8 cellular contexts compared by ENCODE assay signal in the genomic region with DNA sequence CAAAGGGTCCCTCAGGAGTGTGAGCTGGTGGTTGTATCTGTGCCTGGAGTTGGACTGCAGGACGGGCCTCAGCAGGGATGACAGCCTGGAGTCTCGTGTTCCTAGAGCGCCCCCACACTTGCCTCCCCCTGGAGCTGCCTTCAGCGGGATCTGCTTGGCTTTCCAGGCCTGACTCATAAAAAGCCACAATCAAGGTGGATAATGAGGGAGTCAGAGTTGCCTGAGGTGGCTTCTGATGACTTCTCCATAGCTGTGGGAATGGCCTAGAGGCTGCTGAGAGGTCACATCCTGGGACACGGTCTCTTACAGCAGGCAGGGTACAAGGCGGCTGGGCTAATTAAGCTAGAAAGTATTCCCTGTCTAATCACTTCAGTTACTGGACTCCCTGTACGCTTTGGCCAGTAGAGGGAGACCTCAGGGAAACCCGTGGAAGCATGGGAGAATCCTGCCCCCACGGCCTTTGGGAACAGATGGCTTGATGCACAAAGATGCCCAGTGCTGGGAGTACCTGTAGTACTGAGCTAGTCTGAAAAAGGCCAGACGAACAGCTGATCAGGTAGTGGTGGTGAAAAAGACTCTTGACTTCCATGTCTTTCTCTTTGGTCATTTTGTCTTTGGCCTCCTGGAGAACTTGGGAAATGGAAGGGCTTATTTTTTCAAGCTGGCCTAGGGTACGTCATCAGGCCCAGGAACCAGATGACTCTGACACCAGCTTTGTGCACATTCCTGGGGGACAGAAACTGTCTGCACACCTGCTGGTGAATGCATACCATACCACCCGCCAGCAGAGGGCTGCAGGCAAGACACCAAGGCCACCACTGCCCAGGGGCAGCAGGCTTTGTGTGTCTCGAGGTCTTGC. TPM values are rescaled to one million over a fixed set of nuclear protein-coding genes. Genes with fewer than 3 reads are reported as not detected.
DNase-seq lines count a peak whose midpoint lies in the region; ATAC-seq, FAIRE-seq and TF ChIP-seq lines count a peak whose summit lies in the region.

No MANE protein-coding gene starts in this region.

- DNase-seq in Right ventricle myocardium superior: no peak
- no peak for DNase-seq in right atrium auricular region (ENCODE audit: low spot score)
- DNase-seq in HuH-7 (ENCODE audit: low spot score): peak; percentile 73
- DNase-seq in activated naive CD8-positive, alpha-beta T cell treated with anti-CD3 and anti-CD28 coated beads, Interleukin-2, amount 50 U/mL, for 24 hours: peak; percentile 6
- no peak for DNase-seq in kidney
- DNase-seq in NCI-H1436 treated with DMSO at 0.1 percent for 48 hours (lab: John Stamatoyannopoulos, UW): no peak

- FAIRE-seq in kidney (lab: Jason Lieb, UNC): no peak

- H3K9ac ChIP-seq in kidney (ENCODE audit: low read length in 2 of 2): no peak overlapping the region

- no peak overlapping the region for H3K27ac Mint-ChIP-seq in activated naive CD8-positive, alpha-beta T cell treated with anti-CD3 and anti-CD28 coated beads, Interleukin-2, amount 50 U/mL, for 24 hours

- H3K4me1 ChIP-seq in right atrium auricular region: no peaks in the 10 kb centered on the region
- H3K4me1 ChIP-seq in kidney (ENCODE audit: control insufficient read depth in 1 of 2, insufficient read depth in 1 of 2, low read depth in 1 of 2, low read length in 2 of 2): no peaks in the 10 kb centered on the region

- peaks cover 11% of the 10 kb centered on the region for H3K4me1 Mint-ChIP-seq in activated naive CD8-positive, alpha-beta T cell treated with anti-CD3 and anti-CD28 coated beads, Interleukin-2, amount 50 U/mL, for 24 hours

- H3K27me3 ChIP-seq in right atrium auricular region: no peaks in the 10 kb centered on the region

- no peaks in the 10 kb centered on the region for H3K9me3 Mint-ChIP-seq in activated naive CD8-positive, alpha-beta T cell treated with anti-CD3 and anti-CD28 coated beads, Interleukin-2, amount 50 U/mL, for 24 hours

- peak; percentile 63 for ATAC-seq in Right ventricle myocardium superior (ENCODE audit: poor library complexity)
- no peak for ATAC-seq in activated naive CD8-positive, alpha-beta T cell treated with anti-CD3 and anti-CD28 coated beads, Interleukin-2, amount 50 U/mL, for 24 hours
- ATAC-seq in GM18873 (IDR thresholded peaks at IDR 0.05; ENCODE audit: low FRiP score, unreplicated experiment): no peak
- no peak for ATAC-seq in GM19455 (IDR thresholded peaks at IDR 0.05; ENCODE audit: unreplicated experiment)

- H3K4me3 ChIP-seq in right atrium auricular region (no peak overlapping the region), kidney (ENCODE audit: low read length in 2 of 2) (no peak overlapping the region)

- H3K36me3 ChIP-seq in right atrium auricular region: no peaks in the 10 kb centered on the region
- H3K36me3 ChIP-seq in kidney (ENCODE audit: control insufficient read depth in 1 of 2, insufficient read depth in 2 of 2, low read length in 2 of 2): no peaks in the 10 kb centered on the region

- no peak overlapping the region for H3K4me3 Mint-ChIP-seq in activated naive CD8-positive, alpha-beta T cell treated with anti-CD3 and anti-CD28 coated beads, Interleukin-2, amount 50 U/mL, for 24 hours

- intact Hi-C loops in Right ventricle myocardium superior (cut with DNase I) (loop anchor here (10.0 kb wide), 1 partner anchor 142 kb away; a partner anchor contains a TSS), kidney (cut with DNase I) (no loop called here)

- TF ChIP-seq CTCF in right atrium auricular region (IDR thresholded peaks at IDR 0.05) (peak in 1 of 2 donors; percentile 45), kidney (IDR thresholded peaks at IDR 0.05; ENCODE audit: borderline replicate concordance, extremely low read depth, insufficient read depth) (peak; percentile 25)

- H3K27ac ChIP-seq in right atrium auricular region: no peak overlapping the region
- no peak overlapping the region for H3K27ac ChIP-seq in kidney (ENCODE audit: low read depth in 2 of 2, low read length in 2 of 2)

- H3K9me3 ChIP-seq in right atrium auricular region: no peaks in the 10 kb centered on the region
- no peaks in the 10 kb centered on the region for H3K9me3 ChIP-seq in kidney (ENCODE audit: control insufficient read depth in 1 of 2, low read length in 2 of 2)

- H3K27me3 Mint-ChIP-seq in activated naive CD8-positive, alpha-beta T cell treated with anti-CD3 and anti-CD28 coated beads, Interleukin-2, amount 50 U/mL, for 24 hours: peaks cover 10% of the 10 kb centered on the region

- no peaks in the 10 kb centered on the region for H3K36me3 Mint-ChIP-seq in activated naive CD8-positive, alpha-beta T cell treated with anti-CD3 and anti-CD28 coated beads, Interleukin-2, amount 50 U/mL, for 24 hours (ENCODE audit: low read depth)

RNA-seq across cellular contexts. Expression of a gene that starts 16.1 kb away (rescaled TPM):
- total RNA-seq in Right ventricle myocardium superior: 1.2 TPM
- 1 to 10 TPM; 4.3 to 7.5 TPM for total RNA-seq in right atrium auricular region
- not detected for total RNA-seq in kidney
- 0.06 TPM for polyA plus RNA-seq in kidney (ENCODE audit: insufficient read depth, low read depth, low replicate concordance)

Comparison
In these comparisons a context has a peak if more than half of its experiments do, and no peak if none do; other contexts are left out.
1. DNase-seq: peak in HuH-7 (single experiment) and activated naive CD8-positive, alpha-beta T cell treated with anti-CD3 and anti-CD28 coated beads, Interleukin-2, amount 50 U/mL, for 24 hours (single experiment); none in Right ventricle myocardium superior (single experiment), right atrium auricular region (single experiment), kidney (single experiment) and NCI-H1436 treated with DMSO at 0.1 percent for 48 hours (single experiment).